Comparison of ENCODE assay signal across 8 cellular contexts in genomic region chr10:4234661-4235060, GRCh38.
DNase-seq lines count a peak whose midpoint lies in the region; ATAC-seq and TF ChIP-seq lines count a peak whose summit lies in the region.
"Had no signal": no experiment of that assay in that cellular context is flagged by ENCODE, and none has a peak within 500 bp of the region (broad histone marks: within the 10 kb centered on the region; RNA-seq: fewer than 3 reads in every experiment).

No MANE protein-coding gene starts in this region.

- ATAC-seq in GM21723 (IDR thresholded peaks at IDR 0.05; ENCODE audit: unreplicated experiment) = no peak
- ATAC-seq in GM21447 (IDR thresholded peaks at IDR 0.05; ENCODE audit: unreplicated experiment) = no peak
- ATAC-seq in GM21381 (IDR thresholded peaks at IDR 0.05; ENCODE audit: unreplicated experiment) = no peak

- no peak overlapping the region for H3K4me3 ChIP-seq in Jurkat, Clone E6-1 (ENCODE audit: low read length)
- no peak overlapping the region for H3K4me3 ChIP-seq in cardiac fibroblast (replicated peaks in 1 of 2; ENCODE audit: low read depth in 2 of 2, low read length in 2 of 2)
- H3K4me3 ChIP-seq: testis had no signal

- peak; percentile 73 for DNase-seq in Jurkat, Clone E6-1 (ENCODE audit: low read depth, low spot score)
- DNase-seq in SW480 (ENCODE audit: low spot score) = peak; percentile 73
- peak in 1 of 2 donors; percentile 78 for DNase-seq in cardiac fibroblast (ENCODE audit: low read depth in 2 of 2)
- DNase-seq in stimulated activated CD8-positive, alpha-beta memory T cell treated with anti-CD3 and anti-CD28 coated beads, Interleukin-15, amount 100 ng/mL, for 48 hours (ENCODE audit: low read depth in 2 of 2) = peak; percentile 29 to 40
- DNase-seq: testis had no signal

- TF ChIP-seq CTCF in cardiac fibroblast (IDR thresholded peaks at IDR 0.05; ENCODE audit: low read depth, low read length) = peak; percentile 6
